Comparison of ENCODE assay signal across 11 cellular contexts in genomic region chr11:122099345-122100045, GRCh38. TPM values are rescaled to one million over a fixed set of nuclear protein-coding genes. Genes with fewer than 3 reads are reported as not detected.
DNase-seq lines count a peak whose midpoint lies in the region; ATAC-seq, FAIRE-seq and TF ChIP-seq lines count a peak whose summit lies in the region.
"Had no signal": no experiment of that assay in that cellular context is flagged by ENCODE, and none has a peak within 500 bp of the region (broad histone marks: within the 10 kb centered on the region; RNA-seq: fewer than 3 reads in every experiment).

No MANE protein-coding gene starts in this region.

- peak overlapping the region; percentile 70 to 95 (median 89) for H3K27ac ChIP-seq in heart left ventricle
- peak overlapping the region; percentile 88 for H3K27ac ChIP-seq in rectal smooth muscle tissue (ENCODE audit: low read depth, low read length)

- TF ChIP-seq CTCF in heart left ventricle (IDR thresholded peaks at IDR 0.05), result no peak
- TF ChIP-seq CTCF in chondrocyte (IDR thresholded peaks at IDR 0.05), result no peak

- no peak for TF ChIP-seq POLR2A in heart left ventricle (IDR thresholded peaks at IDR 0.05)
- no peak for TF ChIP-seq POLR2A in GM12892 (IDR thresholded peaks at IDR 0.05; ENCODE audit: low read depth, low read length)

- H3K27ac Mint-ChIP-seq in chondrocyte (ENCODE audit: unreplicated experiment), result no peak overlapping the region

- H3K9me3 ChIP-seq in adipocyte (ENCODE audit: control insufficient read depth, low read length), result no peaks in the 10 kb centered on the region
- H3K9me3 ChIP-seq in heart left ventricle, result no peaks in the 10 kb centered on the region

- peaks cover 7% of the 10 kb centered on the region for H3K36me3 Mint-ChIP-seq in chondrocyte (ENCODE audit: low read depth)

- H3K9ac ChIP-seq in adipocyte (ENCODE audit: low read length) (peak overlapping the region; percentile 99), rectal smooth muscle tissue (ENCODE audit: low read length) (no peak overlapping the region)

- H3K4me1 ChIP-seq in adipocyte (ENCODE audit: control insufficient read depth, insufficient read depth, low read length), result peaks cover 39% of the 10 kb centered on the region
- peaks cover 0 to 28% (median 7%) of the 10 kb centered on the region in 12 donors for H3K4me1 ChIP-seq in heart left ventricle
- peaks cover 5% of the 10 kb centered on the region for H3K4me1 ChIP-seq in rectal smooth muscle tissue (ENCODE audit: control insufficient read depth, insufficient read depth, low read length)

- DNase-seq in DMS79 (lab: John Stamatoyannopoulos, UW) (peak; percentile 68), adipocyte (ENCODE audit: low read depth) (peak; percentile 62), heart left ventricle (no peak), chondrocyte (ENCODE audit: low spot score) (no peak), GM12892 (ENCODE audit: insufficient read length) (no peak), HUDEP-2 (lab: John Stamatoyannopoulos, UW; ENCODE audit: unreplicated experiment in 76 of 76) (no peak)
- DNase-seq: activated gamma-delta T cell treated with Interleukin-2 at 50 U/mL for 16 hours had no signal

- H3K27me3 ChIP-seq in adipocyte (replicated peaks; ENCODE audit: control insufficient read depth, insufficient read depth, low read length) (no peaks in the 10 kb centered on the region), heart left ventricle (peaks cover 0 to 29% (median 4%) of the 10 kb centered on the region in 9 donors), rectal smooth muscle tissue (ENCODE audit: control insufficient read depth, insufficient read depth, low read length) (peaks cover 2% of the 10 kb centered on the region)

- intact Hi-C loops in heart left ventricle (cut with DNase I), result loop anchor here (1.0 to 10.0 kb wide), 19 partner anchors 62 to 445 kb away; no protein-coding TSS in a partner anchor

- no peaks in the 10 kb centered on the region for H3K27me3 Mint-ChIP-seq in chondrocyte (ENCODE audit: low read depth)

- peak in 3 of 4 donors; percentile 26 to 46 (median 32) for ATAC-seq in heart left ventricle
- no peak for ATAC-seq in GM21381 (IDR thresholded peaks at IDR 0.05; ENCODE audit: unreplicated experiment)

- FAIRE-seq in GM12892 (lab: Jason Lieb, UNC), result no peak

- H3K36me3 ChIP-seq in adipocyte (ENCODE audit: control insufficient read depth, insufficient read depth, low read length, severe bottlenecking) (peaks cover 5% of the 10 kb centered on the region), heart left ventricle (peaks cover 0 to 4% (median 0%) of the 10 kb centered on the region in 9 donors), rectal smooth muscle tissue (ENCODE audit: control insufficient read depth, insufficient read depth, low read length) (no peaks in the 10 kb centered on the region)

- peaks cover 3% of the 10 kb centered on the region for H3K9me3 Mint-ChIP-seq in chondrocyte (ENCODE audit: low read depth)

- H3K4me1 Mint-ChIP-seq in chondrocyte (ENCODE audit: low read depth), result peaks cover 36% of the 10 kb centered on the region

- H3K4me3 ChIP-seq in adipocyte (ENCODE audit: low read length), result peak overlapping the region; percentile 97
- peak overlapping the region; percentile 34 to 81 (median 61) for H3K4me3 ChIP-seq in heart left ventricle
- H3K4me3 ChIP-seq in rectal smooth muscle tissue (ENCODE audit: low read length), result peak overlapping the region; percentile 80

- H3K4me3 Mint-ChIP-seq in chondrocyte (ENCODE audit: unreplicated experiment), result no peak overlapping the region

- 22 to 32% (median 26%) methylated on average over 13 of the region's 13 CpGs for WGBS in heart left ventricle, 4 donors

RNA-seq across cellular contexts. Expression of gene BLID, which starts 16.5 kb away (rescaled TPM):
- total RNA-seq in heart left ventricle (not detected), chondrocyte (0.35 to 0.68 TPM (median 0.41 TPM) in 3 replicates)
- not detected for polyA plus RNA-seq in heart left ventricle
- polyA plus RNA-seq in GM12892 (2012; ENCODE audit: missing spikeins), result not detected
- total RNA-seq: HT-29, mononuclear cell had no signal

Comparison
In these comparisons a context has a peak if more than half of its experiments do, and no peak if none do; other contexts are left out.
1. DNase-seq: peak in DMS79 (single experiment) and adipocyte (single experiment); none in heart left ventricle (0 of 5), chondrocyte (single experiment), GM12892 (single experiment) and HUDEP-2 (0 of 76).
2. Peak in every context shown above with its lines, with median percentiles within 50 percentile points of each other: H3K4me3 ChIP-seq.